ENCODE assay signal across 17 cellular contexts in the genomic region with DNA sequence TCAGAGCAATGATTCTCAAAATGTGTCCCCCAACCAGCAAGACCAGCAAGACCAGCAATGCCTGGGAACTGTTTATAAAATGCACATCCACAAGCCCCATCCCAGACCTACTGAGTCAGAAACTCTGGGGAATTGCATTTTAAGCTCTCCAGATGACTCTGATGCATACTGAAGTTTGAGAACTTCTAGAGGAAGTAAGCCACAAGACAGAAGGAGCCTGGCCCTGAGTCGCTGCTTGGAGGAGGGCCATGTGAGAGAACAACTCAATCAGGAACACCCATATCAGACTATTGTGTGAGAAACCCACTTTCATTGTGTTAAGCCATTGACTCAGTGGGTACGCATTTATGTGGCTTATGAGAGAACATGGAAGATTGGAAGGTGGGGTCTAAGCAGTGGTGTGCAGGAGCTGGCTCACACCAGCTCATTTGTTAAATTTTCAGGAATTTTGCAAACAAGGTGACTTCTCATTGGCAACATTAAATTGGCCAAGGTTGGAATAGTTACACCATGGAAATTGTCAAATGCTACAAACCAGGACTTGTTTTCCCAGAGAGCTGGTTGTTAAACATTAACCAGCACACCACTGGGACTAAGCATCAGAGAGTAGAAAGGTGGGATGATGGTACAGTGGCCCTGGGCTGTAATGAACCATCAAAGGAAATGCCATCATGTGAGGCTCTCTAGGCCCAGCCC. TPM values are rescaled to one million over a fixed set of nuclear protein-coding genes. Genes with fewer than 3 reads are reported as not detected.
DNase-seq lines count a peak whose midpoint lies in the region; ATAC-seq and TF ChIP-seq lines count a peak whose summit lies in the region.
"Had no signal": no experiment of that assay in that cellular context is flagged by ENCODE, and none has a peak within 500 bp of the region (broad histone marks: within the 10 kb centered on the region; RNA-seq: fewer than 3 reads in every experiment).

No MANE protein-coding gene starts in this region.

- peak; percentile 6 for DNase-seq in CD1c-positive myeloid dendritic cell (ENCODE audit: extremely low spot score)
- DNase-seq in HT1080 (ENCODE audit: low read depth): peak; percentile 79
- DNase-seq in choroid plexus epithelial cell (ENCODE audit: low read depth): peak; percentile 51
- no peak for DNase-seq in activated effector memory CD4-positive, alpha-beta T cell treated with anti-CD3 and anti-CD28 coated beads, Interleukin-2, amount 50 U/mL, for 16 hours
- no peak for DNase-seq in Peyer's patch
- DNase-seq in stomach: no peak
- DNase-seq: activated naive CD4-positive, alpha-beta T cell treated with anti-CD3 and anti-CD28 coated beads, Interleukin-2, amount 10 ng/mL, durations not matched to agents 7 days and 5 days; BE2C; DND-41; KG1; NCI-H1930; NCI-H774; posterior cingulate gyrus; SHP77; stimulated activated CD4-positive, alpha-beta T cell treated with anti-CD3 and anti-CD28 coated beads, Interleukin-2, amount 100 ng/mL, for 24 hours had no signal

- H3K9ac ChIP-seq in liver (ENCODE audit: low read depth in 1 of 2, low read length in 2 of 2): no peak overlapping the region

- H3K9me3 ChIP-seq in liver (ENCODE audit: control insufficient read depth in 4 of 4, low read length in 3 of 4) (no peaks in the 10 kb centered on the region), Peyer's patch (no peaks in the 10 kb centered on the region), stomach (no peaks in the 10 kb centered on the region)
- H3K9me3 ChIP-seq: BE2C had no signal

- TF ChIP-seq POLR2A in Peyer's patch (IDR thresholded peaks at IDR 0.05) (no peak), stomach (IDR thresholded peaks at IDR 0.05) (no peak)

- no peak overlapping the region for H3K27ac ChIP-seq in liver (ENCODE audit: low read depth in 1 of 2, low read length in 2 of 2)
- peak overlapping the region in 2 of 4 donors; percentile 18 to 65 for H3K27ac ChIP-seq in Peyer's patch
- H3K27ac ChIP-seq in stomach: peak overlapping the region in 1 of 5 donors; percentile 25

- no peak for TF ChIP-seq CTCF in choroid plexus epithelial cell (conservative IDR thresholded peaks at IDR 0.05; ENCODE audit: low read depth, low read length)
- no peak for TF ChIP-seq CTCF in liver (IDR thresholded peaks at IDR 0.05; ENCODE audit: low read depth, low read length, missing input control)
- TF ChIP-seq CTCF in Peyer's patch (IDR thresholded peaks at IDR 0.05): no peak
- no peak for TF ChIP-seq CTCF in stomach (IDR thresholded peaks at IDR 0.05)

- H3K27me3 ChIP-seq in liver (ENCODE audit: control insufficient read depth in 4 of 4, insufficient read depth in 4 of 4, low read length in 3 of 4) (no peaks in the 10 kb centered on the region), Peyer's patch (no peaks in the 10 kb centered on the region), stomach (no peaks in the 10 kb centered on the region)
- H3K27me3 ChIP-seq: BE2C had no signal

- H3K36me3 ChIP-seq in liver (ENCODE audit: control insufficient read depth in 4 of 4, insufficient read depth in 3 of 4, low read depth in 1 of 4, low read length in 3 of 4) (peaks cover 0 to 2% (median under 1%) of the 10 kb centered on the region in 4 donors), Peyer's patch (peaks cover 0 to 13% (median 0%) of the 10 kb centered on the region in 3 donors), stomach (peaks cover 10 to 34% (median 28%) of the 10 kb centered on the region in 4 donors)

- 75% methylated on average over 2 of the region's 2 CpGs for WGBS in liver
- WGBS in stomach, 5 donors: 63 to 67% (median 65%) methylated on average over 2 of the region's 2 CpGs

- H3K4me3 ChIP-seq in choroid plexus epithelial cell (ENCODE audit: low read depth, low read length) (no peak overlapping the region), liver (ENCODE audit: low read depth in 1 of 3, low read length in 3 of 3) (no peak overlapping the region), Peyer's patch (no peak overlapping the region), stomach (no peak overlapping the region)

- ATAC-seq in GM18502 (IDR thresholded peaks at IDR 0.05; ENCODE audit: poor library complexity, unreplicated experiment): no peak

- peak; percentile 26 to 43 for TF ChIP-seq RAD21 in liver (IDR thresholded peaks at IDR 0.05)

- intact Hi-C loops in stomach (cut with DNase I; ENCODE audit: low total_unique reads): no loop called here

- no peak for TF ChIP-seq EP300 in stomach (IDR thresholded peaks at IDR 0.05)

- H3K4me1 ChIP-seq in liver (ENCODE audit: control insufficient read depth in 4 of 4, insufficient read depth in 4 of 4, low read length in 3 of 4): peaks cover 4 to 23% (median 11%) of the 10 kb centered on the region in 4 donors
- peaks cover 0 to 8% (median 1%) of the 10 kb centered on the region in 4 donors for H3K4me1 ChIP-seq in Peyer's patch
- peaks cover under 1 to 29% (median 14%) of the 10 kb centered on the region in 4 donors for H3K4me1 ChIP-seq in stomach

TF ChIP-seq in liver, 16 proteins besides CTCF, POLR2A, EP300 and RAD21:
- peak; percentile 31 for TF ChIP-seq SP1 (IDR thresholded peaks at IDR 0.05)
- TF ChIP-seq, protein P1, sequence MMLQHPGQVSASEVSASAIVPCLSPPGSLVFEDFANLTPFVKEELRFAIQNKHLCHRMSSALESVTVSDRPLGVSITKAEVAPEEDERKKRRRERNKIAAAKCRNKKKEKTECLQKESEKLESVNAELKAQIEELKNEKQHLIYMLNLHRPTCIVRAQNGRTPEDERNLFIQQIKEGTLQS (IDR thresholded peaks at IDR 0.05): peak; percentile 31
- TF ChIP-seq HNF4A (conservative IDR thresholded peaks at IDR 0.05): peak; percentile 15 to 36
- TF ChIP-seq JUND (IDR thresholded peaks at IDR 0.05): no peak
TF ChIP-seq in liver: peak in this region for 3.

RNA-seq across cellular contexts. Expression of a gene that starts 38.9 kb away (rescaled TPM):
- total RNA-seq in HT1080 (2014; rRNA removed; shearing (Covaris generic)): 148 and 189 TPM in 2 replicates
- 245 and 267 TPM in 2 replicates for polyA plus RNA-seq in HT1080 (2015; cell fraction: cytosol; rRNA removed)
- polyA plus RNA-seq in HT1080 (2015; cell fraction: nucleus; rRNA removed): 791 and 831 TPM in 2 replicates
- total RNA-seq in liver (100 to 1,000 TPM in 1 of 2 donors, 10 to 100 TPM in 1; 80.8 to 128 TPM), Peyer's patch (1,000 to 10,000 TPM in 3 of 4 donors, 100 to 1,000 TPM in 1; 229 to 4,700 (median 2,986) TPM), stomach (100 to 1,000 TPM; 103 to 576 (median 286) TPM)
- polyA plus RNA-seq in liver (10 to 100 TPM; 68.6 to 84.5 TPM), stomach (100 to 1,000 TPM in 2 of 3 donors, 10 to 100 TPM in 1; 49.9 to 210 (median 110) TPM)

Comparison
In these comparisons a context has a peak if more than half of its experiments do, and no peak if none do; other contexts are left out.
1. DNase-seq: peak in CD1c-positive myeloid dendritic cell (single experiment), HT1080 (single experiment) and choroid plexus epithelial cell (single experiment); none in activated effector memory CD4-positive, alpha-beta T cell treated with anti-CD3 and anti-CD28 coated beads, Interleukin-2, amount 50 U/mL, for 16 hours (single experiment), Peyer's patch (0 of 3) and stomach (single experiment).